Comparison of ENCODE assay signal across 29 cellular contexts in the genomic region with DNA sequence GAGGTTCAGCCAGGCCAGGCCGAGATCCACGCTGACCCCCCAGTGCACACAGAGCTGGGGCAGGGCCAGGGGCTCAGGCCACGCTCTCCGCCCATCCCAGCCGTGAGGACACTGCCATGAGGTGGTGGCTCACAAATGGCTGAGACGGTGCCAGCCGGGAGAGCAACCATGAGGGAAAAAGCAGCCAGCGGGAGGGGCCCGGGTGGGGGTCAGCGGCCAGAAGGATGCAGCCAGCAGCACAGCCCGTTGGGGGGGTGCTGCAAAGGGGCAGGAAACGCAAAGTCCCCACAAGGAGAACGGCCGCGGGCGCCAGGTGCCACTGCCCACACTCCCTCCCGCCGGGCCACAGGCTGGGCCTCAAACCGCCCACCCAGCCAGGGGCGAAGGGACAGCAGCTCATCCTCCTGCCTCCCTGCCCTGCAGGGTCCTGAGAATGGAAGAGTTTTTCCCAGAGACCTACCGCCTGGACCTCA. TPM values are rescaled to one million over a fixed set of nuclear protein-coding genes. Genes with fewer than 3 reads are reported as not detected.
A peak's percentile ranks its signal among the peaks of the same experiment; 100 is the strongest.
DNase-seq lines count a peak whose midpoint lies in the region; ATAC-seq and TF ChIP-seq lines count a peak whose summit lies in the region.
"Had no signal": no experiment of that assay in that cellular context is flagged by ENCODE, and none has a peak within 500 bp of the region (broad histone marks: within the 10 kb centered on the region; RNA-seq: fewer than 3 reads in every experiment).

No MANE protein-coding gene starts in this region.

- no peaks in the 10 kb centered on the region for H3K36me3 Mint-ChIP-seq in GM23338 (ENCODE audit: low read depth)
- no peaks in the 10 kb centered on the region for H3K36me3 Mint-ChIP-seq in natural killer cell treated with Interleukin-12 subunit alpha and Interleukin-12 subunit beta and Interleukin-15 and Interleukin-18, amount 100 ng/mL, for 72 hours
- H3K36me3 Mint-ChIP-seq: activated naive CD8-positive, alpha-beta T cell; mesothelial cell of epicardium; stimulated activated naive B cell treated with anti-CD40 and anti-IgM and Interleukin-4, amounts not matched to agents 10 μg/mL and 1 μg/mL and 100 μg/mL, for 72 hours had no signal

- H3K9me3 ChIP-seq in BLaER1: no peaks in the 10 kb centered on the region
- H3K9me3 ChIP-seq: breast epithelium, upper lobe of right lung had no signal

- H3K36me3 ChIP-seq in BLaER1 (no peaks in the 10 kb centered on the region), GM23338 (ENCODE audit: insufficient read depth) (no peaks in the 10 kb centered on the region)
- H3K36me3 ChIP-seq: breast epithelium, upper lobe of right lung had no signal

- no peak overlapping the region for H3K4me3 ChIP-seq in BLaER1
- H3K4me3 ChIP-seq in GM23338: no peak overlapping the region
- H3K4me3 ChIP-seq: PC-9, upper lobe of right lung had no signal

- H3K27me3 Mint-ChIP-seq in GM23338 (ENCODE audit: insufficient read depth, low read depth, poor library complexity): peaks cover 5% of the 10 kb centered on the region
- H3K27me3 Mint-ChIP-seq in natural killer cell treated with Interleukin-12 subunit alpha and Interleukin-12 subunit beta and Interleukin-15 and Interleukin-18, amount 100 ng/mL, for 72 hours: peaks cover 4 to 6% of the 10 kb centered on the region in 2 donors

- ATAC-seq in GM23338: no peak
- no peak for ATAC-seq in left cardiac atrium
- no peak for ATAC-seq in natural killer cell treated with Interleukin-12 subunit alpha and Interleukin-12 subunit beta and Interleukin-15 and Interleukin-18, amount 100 ng/mL, for 72 hours
- ATAC-seq: stimulated activated naive B cell treated with anti-CD40 and anti-IgM and Interleukin-4, amounts not matched to agents 10 μg/mL and 1 μg/mL and 100 μg/mL, for 72 hours had no signal

- intact Hi-C loops in left cardiac atrium (cut with DNase I): no loop called here

- H3K9ac ChIP-seq in BLaER1: 0 out of 2 replicates have a peak overlapping the region, but pooled peaks have one; percentile 38

- peaks cover 6% of the 10 kb centered on the region; the same call in 1 of the 2 replicates for H4K20me1 ChIP-seq in BLaER1
- H4K20me1 ChIP-seq in GM23338 (replicated peaks; ENCODE audit: insufficient read depth): no peaks in the 10 kb centered on the region

- no peaks in the 10 kb centered on the region for H3K9me2 ChIP-seq in GM23338 (ENCODE audit: insufficient read depth)

- peaks cover 2% of the 10 kb centered on the region for H3K4me1 Mint-ChIP-seq in GM23338
- H3K4me1 Mint-ChIP-seq in natural killer cell treated with Interleukin-12 subunit alpha and Interleukin-12 subunit beta and Interleukin-15 and Interleukin-18, amount 100 ng/mL, for 72 hours (ENCODE audit: low read depth in 2 of 2): peaks cover 8 to 25% of the 10 kb centered on the region in 2 donors
- H3K4me1 Mint-ChIP-seq: mesothelial cell of epicardium had no signal

- H3K4me2 ChIP-seq in BLaER1 (peak overlapping the region; percentile 66), GM23338 (no peak overlapping the region)
- H3K4me2 ChIP-seq: PC-9 had no signal

- H2AFZ ChIP-seq in GM23338: no peak overlapping the region
- H2AFZ ChIP-seq: PC-9 had no signal

- H3K27me3 ChIP-seq in BLaER1 (0 out of 2 replicates have a peak, but pooled peaks cover 6% of the 10 kb centered on the region), GM23338 (ENCODE audit: insufficient read depth) (no peaks in the 10 kb centered on the region)
- H3K27me3 ChIP-seq: breast epithelium had no signal

- no peaks in the 10 kb centered on the region for H3F3A ChIP-seq in GM23338 (replicated peaks; ENCODE audit: low read depth)

- no peak overlapping the region for H3K4me3 Mint-ChIP-seq in GM23338
- no peak overlapping the region for H3K4me3 Mint-ChIP-seq in natural killer cell treated with Interleukin-12 subunit alpha and Interleukin-12 subunit beta and Interleukin-15 and Interleukin-18, amount 100 ng/mL, for 72 hours
- H3K4me3 Mint-ChIP-seq: activated CD4-positive, alpha-beta memory T cell treated with anti-CD3 and anti-CD28 coated beads, Interleukin-2, amount 10 ng/mL, durations not matched to agents 7 days and 5 days; activated naive CD8-positive, alpha-beta T cell; HFFc6; mesothelial cell of epicardium; naive B cell; stimulated activated naive B cell treated with anti-CD40 and anti-IgM and Interleukin-4, amounts not matched to agents 10 μg/mL and 1 μg/mL and 100 μg/mL, for 72 hours; T-helper 2 cell treated with Interferon-gamma antibody and Interleukin-4, amounts not matched to agents 5 μg/mL and 100 μg/mL, for 36 hours had no signal

- H3K4me1 ChIP-seq in BLaER1 (peaks cover 77% of the 10 kb centered on the region), GM23338 (ENCODE audit: insufficient read depth) (peaks cover 1% of the 10 kb centered on the region; the same call in 1 of the 2 replicates)
- H3K4me1 ChIP-seq: breast epithelium, upper lobe of right lung had no signal

- peak; percentile 1 for DNase-seq in GM23338 (ENCODE audit: low spot score)
- DNase-seq in left cardiac atrium: peak; percentile 15
- DNase-seq in natural killer cell treated with Interleukin-12 subunit alpha and Interleukin-12 subunit beta and Interleukin-15 and Interleukin-18, amount 100 ng/mL, for 72 hours (ENCODE audit: low spot score): peak; percentile 51
- no peak for DNase-seq in GDM1 (lab: John Stamatoyannopoulos, UW)
- DNase-seq in NCI-H1417 (lab: John Stamatoyannopoulos, UW): no peak
- DNase-seq in cerebellar cortex (ENCODE audit: low spot score): no peak
- no peak for DNase-seq in occipital lobe (lab: John Stamatoyannopoulos, UW)
- DNase-seq: activated CD4-positive, alpha-beta memory T cell treated with anti-CD3 and anti-CD28 coated beads, Interleukin-2, amount 10 ng/mL, durations not matched to agents 7 days and 5 days; HFFc6; hypothalamus; naive B cell; NCI-H1092; NCI-H1930; NCI-H524; PC-9; SHP77; small intestine; stimulated activated naive B cell treated with anti-CD40 and anti-IgM and Interleukin-4, amounts not matched to agents 10 μg/mL and 1 μg/mL and 100 μg/mL, for 72 hours; upper lobe of right lung had no signal

- no peaks in the 10 kb centered on the region for H3K79me2 ChIP-seq in GM23338 (replicated peaks; ENCODE audit: insufficient read depth)

- no peak for TF ChIP-seq CTCF in GM23338 (conservative IDR thresholded peaks at IDR 0.05; ENCODE audit: low read depth in 2 of 2)

- no peaks in the 10 kb centered on the region for H3K9me3 Mint-ChIP-seq in GM23338
- H3K9me3 Mint-ChIP-seq in natural killer cell treated with Interleukin-12 subunit alpha and Interleukin-12 subunit beta and Interleukin-15 and Interleukin-18, amount 100 ng/mL, for 72 hours: no peaks in the 10 kb centered on the region
- H3K9me3 Mint-ChIP-seq: activated CD4-positive, alpha-beta memory T cell treated with anti-CD3 and anti-CD28 coated beads, Interleukin-2, amount 10 ng/mL, durations not matched to agents 7 days and 5 days; HFFc6; mesothelial cell of epicardium; naive B cell; stimulated activated naive B cell treated with anti-CD40 and anti-IgM and Interleukin-4, amounts not matched to agents 10 μg/mL and 1 μg/mL and 100 μg/mL, for 72 hours; T-helper 2 cell treated with Interferon-gamma antibody and Interleukin-4, amounts not matched to agents 5 μg/mL and 100 μg/mL, for 36 hours had no signal

- H3K27ac ChIP-seq in BLaER1 (no peak overlapping the region), GM23338 (ENCODE audit: low read depth) (no peak overlapping the region)
- H3K27ac ChIP-seq: PC-9, upper lobe of right lung had no signal

- H3K27ac Mint-ChIP-seq in GM23338: no peak overlapping the region
- no peak overlapping the region for H3K27ac Mint-ChIP-seq in natural killer cell treated with Interleukin-12 subunit alpha and Interleukin-12 subunit beta and Interleukin-15 and Interleukin-18, amount 100 ng/mL, for 72 hours
- H3K27ac Mint-ChIP-seq: activated CD4-positive, alpha-beta memory T cell treated with anti-CD3 and anti-CD28 coated beads, Interleukin-2, amount 10 ng/mL, durations not matched to agents 7 days and 5 days; activated naive CD8-positive, alpha-beta T cell; HFFc6; mesothelial cell of epicardium; T-helper 2 cell treated with Interferon-gamma antibody and Interleukin-4, amounts not matched to agents 5 μg/mL and 100 μg/mL, for 36 hours had no signal

TF ChIP-seq in GM23338, 12 proteins besides CTCF, POLR2A, EP300 and RAD21 (continues in another document):
- no peak for TF ChIP-seq ZNF331 (CRISPR knock-in tag; IDR thresholded peaks at IDR 0.05; ENCODE audit: low read depth)
- no peak for TF ChIP-seq EZH2 (IDR thresholded peaks at IDR 0.05; ENCODE audit: low read depth, unreplicated experiment)
- TF ChIP-seq JUNB (IDR thresholded peaks at IDR 0.05; ENCODE audit: unreplicated experiment): no peak

RNA-seq across cellular contexts. Expression of a gene that starts 8.3 kb away (rescaled TPM):
- total RNA-seq in GM23338 (2014; rRNA removed; shearing (Covaris generic)): 0.45 TPM in 1 of 2 replicates, not detected in the other
- polyA plus RNA-seq in GM23338 (2016; fragmentation: Nextera tagmentation; extraction: Ambion mirVana): not detected in 2 replicates
- total RNA-seq in left cardiac atrium: not detected
- total RNA-seq in natural killer cell treated with Interleukin-12 subunit alpha and Interleukin-12 subunit beta and Interleukin-15 and Interleukin-18, amount 100 ng/mL, for 72 hours: under 1 TPM in 1 of 2 donors, not detected in 1; 0.31 TPM
- total RNA-seq in occipital lobe: not detected
- total RNA-seq: activated CD4-positive, alpha-beta memory T cell treated with anti-CD3 and anti-CD28 coated beads, Interleukin-2, amount 10 ng/mL, durations not matched to agents 7 days and 5 days; HFFc6; lower leg skin; osteocyte; upper lobe of right lung had no signal
- polyA plus RNA-seq: BJ had no signal

RNA-seq across cellular contexts. Expression of a gene that starts 24.4 kb away (rescaled TPM):
- 0.58 and 1.5 TPM in 2 replicates for total RNA-seq in GM23338 (2014; rRNA removed; shearing (Covaris generic))
- 0.56 and 1.1 TPM in 2 replicates for polyA plus RNA-seq in GM23338 (2016; fragmentation: Nextera tagmentation; extraction: Ambion mirVana)
- total RNA-seq in left cardiac atrium (under 1 TPM in 1 of 2 donors, not detected in 1; 0.44 TPM), occipital lobe (not detected)
- total RNA-seq in natural killer cell treated with Interleukin-12 subunit alpha and Interleukin-12 subunit beta and Interleukin-15 and Interleukin-18, amount 100 ng/mL, for 72 hours: 100 to 1,000 TPM; 295 to 591 TPM
- total RNA-seq: HFFc6, HT-29, osteocyte had no signal

RNA-seq across cellular contexts. Expression of a gene that starts 32.0 kb away (rescaled TPM):
- total RNA-seq in GM23338 (2014; rRNA removed; shearing (Covaris generic)): not detected in 2 replicates
- polyA plus RNA-seq in GM23338 (2016; fragmentation: Nextera tagmentation; extraction: Ambion mirVana): not detected in 2 replicates
- total RNA-seq in left cardiac atrium (1 to 10 TPM; 1.2 to 1.6 TPM), occipital lobe (not detected)
- total RNA-seq in natural killer cell treated with Interleukin-12 subunit alpha and Interleukin-12 subunit beta and Interleukin-15 and Interleukin-18, amount 100 ng/mL, for 72 hours: 100 to 1,000 TPM in 1 of 2 donors, 10 to 100 TPM in 1; 56.8 to 305 TPM
- total RNA-seq: HT-29, renal cortical epithelial cell had no signal
- polyA plus RNA-seq: BJ had no signal

RNA-seq across cellular contexts. Expression of a gene that starts 49.8 kb away (rescaled TPM):
- total RNA-seq in GM23338 (2014; rRNA removed; shearing (Covaris generic)): 51.6 and 62.6 TPM in 2 replicates
- 45.0 and 49.2 TPM in 2 replicates for polyA plus RNA-seq in GM23338 (2016; fragmentation: Nextera tagmentation; extraction: Ambion mirVana)
- total RNA-seq in left cardiac atrium (100 to 1,000 TPM; 132 to 173 TPM), occipital lobe (18.4 TPM)
- total RNA-seq in natural killer cell treated with Interleukin-12 subunit alpha and Interleukin-12 subunit beta and Interleukin-15 and Interleukin-18, amount 100 ng/mL, for 72 hours: 100 to 1,000 TPM; 243 to 251 TPM

RNA-seq across cellular contexts. Expression of a gene that starts 50.1 kb away (rescaled TPM):
- 26.5 and 33.5 TPM in 2 replicates for total RNA-seq in GM23338 (2014; rRNA removed; shearing (Covaris generic))
- 5.5 and 9.3 TPM in 2 replicates for polyA plus RNA-seq in GM23338 (2016; fragmentation: Nextera tagmentation; extraction: Ambion mirVana)
- total RNA-seq in left cardiac atrium: 10 to 100 TPM; 11.3 to 16.0 TPM
- total RNA-seq in natural killer cell treated with Interleukin-12 subunit alpha and Interleukin-12 subunit beta and Interleukin-15 and Interleukin-18, amount 100 ng/mL, for 72 hours: 10 to 100 TPM; 23.8 to 28.1 TPM
- total RNA-seq in occipital lobe: 27.1 TPM

Comparison
In these comparisons a context has a peak if more than half of its experiments do, and no peak if none do; other contexts are left out.
1. DNase-seq: peak in GM23338 (single experiment), left cardiac atrium (single experiment) and natural killer cell treated with Interleukin-12 subunit alpha and Interleukin-12 subunit beta and Interleukin-15 and Interleukin-18, amount 100 ng/mL, for 72 hours (single experiment); none in GDM1 (single experiment), NCI-H1417 (0 of 3), cerebellar cortex (single experiment) and occipital lobe (single experiment).
2. RNA of a gene that starts 24.4 kb away (total RNA-seq): 295 to 591 TPM in natural killer cell treated with Interleukin-12 subunit alpha and Interleukin-12 subunit beta and Interleukin-15 and Interleukin-18, amount 100 ng/mL, for 72 hours; 0.58 to 1.5 TPM in GM23338, 0.44 TPM in left cardiac atrium and not detected in occipital lobe (single experiment); every median in the first group is over 100 times any median in the second.
3. RNA of a gene that starts 32.0 kb away (total RNA-seq): 56.8 to 305 TPM in natural killer cell treated with Interleukin-12 subunit alpha and Interleukin-12 subunit beta and Interleukin-15 and Interleukin-18, amount 100 ng/mL, for 72 hours; 1.2 to 1.6 TPM in left cardiac atrium, not detected in GM23338 and not detected in occipital lobe (single experiment); every median in the first group is over 10 times any median in the second.